In genomic region chr7:94375167-94375566, GRCh38 we compare ENCODE assay signal across 9 cellular contexts. TPM values are rescaled to one million over a fixed set of nuclear protein-coding genes. Genes with fewer than 3 reads are reported as not detected.
A peak's percentile ranks its signal among the peaks of the same experiment; 100 is the strongest.
DNase-seq lines count a peak whose midpoint lies in the region; ATAC-seq, FAIRE-seq and TF ChIP-seq lines count a peak whose summit lies in the region.
"Had no signal": no experiment of that assay in that cellular context is flagged by ENCODE, and none has a peak within 500 bp of the region (broad histone marks: within the 10 kb centered on the region; RNA-seq: fewer than 3 reads in every experiment).

No MANE protein-coding gene starts in this region.

- H3K4me2 ChIP-seq in HepG2 (ENCODE audit: low read depth, low read length) = no peak overlapping the region

- H3K9ac ChIP-seq in liver (ENCODE audit: low read depth in 1 of 2, low read length in 2 of 2) (no peak overlapping the region), HepG2 (ENCODE audit: insufficient read depth, low read depth, low read length) (no peak overlapping the region)

- no peaks in the 10 kb centered on the region for H3K36me3 ChIP-seq in liver (ENCODE audit: control insufficient read depth in 4 of 4, insufficient read depth in 3 of 4, low read depth in 1 of 4, low read length in 3 of 4)
- H3K36me3 ChIP-seq in HepG2 (replicated peaks in 1 of 2; ENCODE audit: control insufficient read depth in 1 of 2, insufficient read depth in 2 of 2, low read length in 2 of 2) = no peaks in the 10 kb centered on the region

- no peaks in the 10 kb centered on the region for H4K20me1 ChIP-seq in HepG2 (ENCODE audit: insufficient read depth, low read length)

- no peaks in the 10 kb centered on the region for H3K9me3 Mint-ChIP-seq in CD14-positive monocyte
- no peaks in the 10 kb centered on the region for H3K9me3 Mint-ChIP-seq in activated CD4-positive, alpha-beta T cell treated with anti-CD3 and anti-CD28 coated beads for 36 hours (ENCODE audit: low read depth)

- H3K9me3 ChIP-seq in liver (ENCODE audit: control insufficient read depth in 4 of 4, low read length in 3 of 4) (no peaks in the 10 kb centered on the region), HepG2 (ENCODE audit: low read length) (no peaks in the 10 kb centered on the region)

- BruUV-seq in HepG2 (replicated peaks; lab: Mats Ljungman, UMichigan) = no TSS peak

- CTCF ChIA-PET in HepG2 (lab: Yijun Ruan, JAX; ENCODE audit: low intra/inter-chr PET ratio, low total read pairs) = no interaction called here
- CTCF ChIA-PET in activated CD4-positive, alpha-beta T cell treated with anti-CD3 and anti-CD28 coated beads for 36 hours (lab: Charles Lee) = no interaction called here

- intact Hi-C loops in HepG2 (cut with micrococcal nuclease; ENCODE audit: unreplicated experiment) (no loop called here), CD14-positive monocyte (cut with micrococcal nuclease) (no loop called here)
- intact Hi-C loops in activated CD4-positive, alpha-beta T cell treated with anti-CD3 and anti-CD28 coated beads for 36 hours (cut with DNase I, micrococcal nuclease) = no loop called here

- DNase-seq in HepG2 (ENCODE audit: low spot score) (no peak), fibroblast of gingiva (ENCODE audit: low read depth) (peak; percentile 98), myocyte (ENCODE audit: low read depth) (peak; percentile 98), CD14-positive monocyte (ENCODE audit: low spot score) (no peak), cortex of kidney (lab: John Stamatoyannopoulos, UW) (no peak), anterior cingulate cortex (lab: John Stamatoyannopoulos, UW) (no peak)
- DNase-seq in activated CD4-positive, alpha-beta T cell treated with anti-CD3 and anti-CD28 coated beads for 36 hours = no peak

- in situ Hi-C loops in HepG2 (cut with HindIII; ENCODE audit: extremely low pct_ligation_motif_present, low pct_unique_long_range_greater_than_20kb) = no loop called here

- H3K27me3 ChIP-seq in liver (ENCODE audit: control insufficient read depth in 4 of 4, insufficient read depth in 4 of 4, low read length in 3 of 4) (peaks cover 0 to 2% (median 0%) of the 10 kb centered on the region in 4 donors), HepG2 (ENCODE audit: control insufficient read depth in 1 of 2, insufficient read depth in 2 of 2, low read length in 2 of 2) (no peaks in the 10 kb centered on the region; a peak in 1 of 5 replicates)

- TF ChIP-seq POLR2A in HepG2 (IDR thresholded peaks at IDR 0.05; ENCODE audit: insufficient read depth in 1 of 2, low read depth in 2 of 2, low read length in 2 of 2) = no peak

- WGBS in liver = 42% methylated on average over 2 of the region's 2 CpGs
- WGBS in HepG2 (ENCODE audit: low lambda C conversion rate) = 5% methylated on average over 2 of the region's 2 CpGs

- POLR2A ChIA-PET in HepG2 (lab: Yijun Ruan, JAX) = no interaction called here
- POLR2A ChIA-PET in activated CD4-positive, alpha-beta T cell treated with anti-CD3 and anti-CD28 coated beads for 36 hours (lab: Charles Lee) = no interaction called here

- H3K27me3 Mint-ChIP-seq in CD14-positive monocyte (ENCODE audit: low read depth in 3 of 3) = peaks cover 0 to 4% (median 0%) of the 10 kb centered on the region in 3 donors
- peaks cover 5% of the 10 kb centered on the region for H3K27me3 Mint-ChIP-seq in activated CD4-positive, alpha-beta T cell treated with anti-CD3 and anti-CD28 coated beads for 36 hours

- H3K27ac Mint-ChIP-seq in CD14-positive monocyte = no peak overlapping the region
- no peak overlapping the region for H3K27ac Mint-ChIP-seq in activated CD4-positive, alpha-beta T cell treated with anti-CD3 and anti-CD28 coated beads for 36 hours
- H3K27ac Mint-ChIP-seq: B cell had no signal

- H3K4me3 ChIP-seq in liver (ENCODE audit: low read depth in 1 of 3, low read length in 3 of 3) (no peak overlapping the region), HepG2 (replicated peaks in 1 of 3; ENCODE audit: insufficient read depth in 1 of 3, low read depth in 2 of 3, low read length in 3 of 3) (no peak overlapping the region)

- H3K27ac ChIP-seq in liver (ENCODE audit: low read depth in 1 of 2, low read length in 2 of 2) = peak overlapping the region; percentile 50 to 63
- no peak overlapping the region for H3K27ac ChIP-seq in HepG2 (ENCODE audit: extremely low read length, insufficient read depth, low read length)

- no peak for TF ChIP-seq CTCF in liver (IDR thresholded peaks at IDR 0.05; ENCODE audit: low read depth, low read length, missing input control)
- TF ChIP-seq CTCF in HepG2 (CRISPR knock-in tag; IDR thresholded peaks at IDR 0.05) = no peak
- TF ChIP-seq CTCF in CD14-positive monocyte (IDR thresholded peaks at IDR 0.05) = no peak

- H3K4me1 ChIP-seq in liver (ENCODE audit: control insufficient read depth in 4 of 4, insufficient read depth in 4 of 4, low read length in 3 of 4) = no peaks in the 10 kb centered on the region
- no peaks in the 10 kb centered on the region for H3K4me1 ChIP-seq in HepG2 (ENCODE audit: insufficient read depth, low read length)

- TF ChIP-seq RAD21 in liver (IDR thresholded peaks at IDR 0.05) (peak in 1 of 2 donors; percentile 5), HepG2 (CRISPR knock-in tag; IDR thresholded peaks at IDR 0.05) (no peak)

- TF ChIP-seq EP300 in HepG2 (IDR thresholded peaks at IDR 0.05; ENCODE audit: low read depth in 2 of 2, low read length in 2 of 2) (no peak), HepG2 (CRISPR knock-in tag; IDR thresholded peaks at IDR 0.05; ENCODE audit: borderline replicate concordance) (no peak)

- no peaks in the 10 kb centered on the region for H3K36me3 Mint-ChIP-seq in CD14-positive monocyte
- no peaks in the 10 kb centered on the region for H3K36me3 Mint-ChIP-seq in activated CD4-positive, alpha-beta T cell treated with anti-CD3 and anti-CD28 coated beads for 36 hours (ENCODE audit: low read depth)

- no peak for ATAC-seq in HepG2
- ATAC-seq in activated CD4-positive, alpha-beta T cell treated with anti-CD3 and anti-CD28 coated beads for 36 hours = no peak

- FAIRE-seq in HepG2 (lab: Jason Lieb, UNC) = no peak

- no peak overlapping the region for H2AFZ ChIP-seq in HepG2 (ENCODE audit: low read length)

- no peaks in the 10 kb centered on the region for H3K79me2 ChIP-seq in HepG2 (ENCODE audit: insufficient read depth, low read length)

- no peak overlapping the region for H3K4me3 Mint-ChIP-seq in CD14-positive monocyte
- no peak overlapping the region for H3K4me3 Mint-ChIP-seq in activated CD4-positive, alpha-beta T cell treated with anti-CD3 and anti-CD28 coated beads for 36 hours
- H3K4me3 Mint-ChIP-seq: B cell had no signal

- no peaks in the 10 kb centered on the region for H3K4me1 Mint-ChIP-seq in CD14-positive monocyte
- H3K4me1 Mint-ChIP-seq in activated CD4-positive, alpha-beta T cell treated with anti-CD3 and anti-CD28 coated beads for 36 hours = no peaks in the 10 kb centered on the region
- H3K4me1 Mint-ChIP-seq: B cell had no signal

TF ChIP-seq in liver, 16 proteins besides CTCF, POLR2A, EP300 and RAD21:
- TF ChIP-seq NR2F2 (IDR thresholded peaks at IDR 0.05) (peak; percentile 17), TAF1 (conservative IDR thresholded peaks at IDR 0.05) (no peak)

TF ChIP-seq in HepG2, 621 proteins besides CTCF, POLR2A, EP300 and RAD21:
- TF ChIP-seq ATF5 (CRISPR knock-in tag; IDR thresholded peaks at IDR 0.05; ENCODE audit: low read depth) = no peak
- no peak for TF ChIP-seq TFE3 (CRISPR knock-in tag; IDR thresholded peaks at IDR 0.05)
TF ChIP-seq in HepG2: peak in this region for 0.

RNA-seq across cellular contexts. Expression of gene COL1A2, which starts 19.5 kb away (rescaled TPM):
- 10 to 100 TPM; 35.0 to 86.2 TPM for total RNA-seq in liver
- 10 to 100 TPM; 11.5 to 49.1 TPM for polyA plus RNA-seq in liver
- total RNA-seq in HepG2 (2016; rRNA removed; fragmentation: Illumina TruSeq; extraction: Trizol) = not detected in 2 replicates
- total RNA-seq in HepG2 (2016; cell fraction: cytosol; rRNA removed; fragmentation: Illumina TruSeq; extraction: Trizol; ENCODE audit: low read depth) = not detected in 2 replicates
- total RNA-seq in HepG2 (2016; cell fraction: insoluble cytoplasmic fraction; rRNA removed; fragmentation: Illumina TruSeq; extraction: Trizol) = not detected in 2 replicates
- not detected in 2 replicates for total RNA-seq in HepG2 (2016; cell fraction: membrane; rRNA removed; fragmentation: Illumina TruSeq; extraction: Trizol)
- not detected in 2 replicates for total RNA-seq in HepG2 (2016; cell fraction: nucleus; rRNA removed; fragmentation: Illumina TruSeq; extraction: Trizol)
- polyA plus RNA-seq in HepG2 (2011; rRNA removed) = not detected in 2 replicates
- polyA plus RNA-seq in HepG2 (2011; cell fraction: cytosol; rRNA removed) = not detected in 2 replicates
- polyA plus RNA-seq in HepG2 (2011; cell fraction: nucleus; rRNA removed) = not detected in 2 replicates
- not detected in 2 replicates for polyA plus RNA-seq in HepG2 (2012)
- polyA plus RNA-seq in HepG2 (2016; cell fraction: cytosol; fragmentation: Illumina TruSeq; extraction: Trizol; ENCODE audit: low read depth) = not detected in 2 replicates
- polyA plus RNA-seq in HepG2 (2016; cell fraction: insoluble cytoplasmic fraction; fragmentation: Illumina TruSeq; extraction: Trizol; ENCODE audit: low read depth) = not detected in 2 replicates
- not detected in 2 replicates for polyA plus RNA-seq in HepG2 (2016; cell fraction: membrane; fragmentation: Illumina TruSeq; extraction: Trizol; ENCODE audit: low read depth)
- not detected in 2 replicates for polyA plus RNA-seq in HepG2 (2016; cell fraction: nucleus; fragmentation: Illumina TruSeq; extraction: Trizol; ENCODE audit: insufficient read depth, low read depth)
- 0.07 TPM in 1 of 2 replicates, not detected in the other for polyA minus RNA-seq in HepG2 (2011; rRNA and poly(A)+ RNA removed; ENCODE audit: low replicate concordance)
- not detected in 2 replicates for polyA minus RNA-seq in HepG2 (2011; cell fraction: cytosol; rRNA and poly(A)+ RNA removed)
- polyA minus RNA-seq in HepG2 (2011; cell fraction: nucleus; rRNA and poly(A)+ RNA removed) = not detected in 2 replicates
- 1,439 and 1,654 TPM in 2 replicates for total RNA-seq in myocyte
- polyA plus RNA-seq in myocyte (2012) = 6,351 TPM
- polyA plus RNA-seq in CD14-positive monocyte = not detected
- total RNA-seq in activated CD4-positive, alpha-beta T cell treated with anti-CD3 and anti-CD28 coated beads for 36 hours = under 1 TPM; 0.11 to 0.19 TPM

Comparison
In these comparisons a context has a peak if more than half of its experiments do, and no peak if none do; other contexts are left out.
1. RNA of gene COL1A2, which starts 19.5 kb away (total RNA-seq): 1,439 to 1,654 TPM in myocyte and 35.0 to 86.2 TPM in liver; 0.11 to 0.19 TPM in activated CD4-positive, alpha-beta T cell treated with anti-CD3 and anti-CD28 coated beads for 36 hours and not detected in HepG2; every median in the first group is over 10 times any median in the second.
2. DNase-seq: peak in fibroblast of gingiva (single experiment) and myocyte (single experiment); none in HepG2 (single experiment), CD14-positive monocyte (single experiment), cortex of kidney (single experiment), anterior cingulate cortex (0 of 58) and activated CD4-positive, alpha-beta T cell treated with anti-CD3 and anti-CD28 coated beads for 36 hours (single experiment).